In genomic region chr11:74011360-74012071, GRCh38 we compare ENCODE assay signal across 8 cellular contexts. TPM values are rescaled to one million over a fixed set of nuclear protein-coding genes. Genes with fewer than 3 reads are reported as not detected.
DNase-seq lines count a peak whose midpoint lies in the region; ATAC-seq and TF ChIP-seq lines count a peak whose summit lies in the region.

No MANE protein-coding gene starts in this region.

- H3K27ac Mint-ChIP-seq in Calu3 (ENCODE audit: unreplicated experiment): peak overlapping the region; percentile 39
- peak overlapping the region; percentile 100 for H3K27ac Mint-ChIP-seq in T-helper 17 cell

- no peak overlapping the region for H3K27ac ChIP-seq in upper lobe of right lung
- no peak overlapping the region for H3K27ac ChIP-seq in thyroid gland
- H3K27ac ChIP-seq in esophagus squamous epithelium: peak overlapping the region in 1 of 4 donors; percentile 21

- TF ChIP-seq POLR2A in thyroid gland (IDR thresholded peaks at IDR 0.05) (no peak), esophagus squamous epithelium (IDR thresholded peaks at IDR 0.05) (no peak)

- H3K27me3 ChIP-seq in upper lobe of right lung (no peaks in the 10 kb centered on the region), thyroid gland (no peaks in the 10 kb centered on the region), esophagus squamous epithelium (no peaks in the 10 kb centered on the region)

- no peaks in the 10 kb centered on the region for H3K4me1 Mint-ChIP-seq in Calu3 (ENCODE audit: low read depth, unreplicated experiment)
- peaks cover 73% of the 10 kb centered on the region for H3K4me1 Mint-ChIP-seq in T-helper 17 cell

- H3K9me3 ChIP-seq in T-helper 17 cell (ENCODE audit: control insufficient read depth, low read length, poor library complexity, severe bottlenecking) (no peaks in the 10 kb centered on the region), upper lobe of right lung (no peaks in the 10 kb centered on the region), thyroid gland (no peaks in the 10 kb centered on the region), esophagus squamous epithelium (no peaks in the 10 kb centered on the region)

- no TSS peak for BruUV-seq in Calu3 (replicated peaks; lab: Mats Ljungman, UMichigan)

- H3K36me3 Mint-ChIP-seq in Calu3 (ENCODE audit: insufficient read depth, unreplicated experiment) (peaks cover 5% of the 10 kb centered on the region), T-helper 17 cell (ENCODE audit: low read depth) (no peaks in the 10 kb centered on the region)

- H3K27me3 Mint-ChIP-seq in Calu3 (ENCODE audit: unreplicated experiment) (no peaks in the 10 kb centered on the region), T-helper 17 cell (no peaks in the 10 kb centered on the region)

- H3K36me3 ChIP-seq in upper lobe of right lung (no peaks in the 10 kb centered on the region), thyroid gland (no peaks in the 10 kb centered on the region), esophagus squamous epithelium (peaks cover 0 to 23% (median 0%) of the 10 kb centered on the region in 3 donors)

- H3K4me1 ChIP-seq in upper lobe of right lung (no peaks in the 10 kb centered on the region), thyroid gland (peaks cover 3 to 35% of the 10 kb centered on the region in 2 donors), esophagus squamous epithelium (peaks cover 0 to 22% (median 0%) of the 10 kb centered on the region in 3 donors)

- H3K4me3 Mint-ChIP-seq in Calu3 (ENCODE audit: low read depth, unreplicated experiment) (no peak overlapping the region), T-helper 17 cell (peak overlapping the region; percentile 90)

- H3K4me3 ChIP-seq in upper lobe of right lung (no peak overlapping the region), thyroid gland (replicated peaks in 1 of 3) (no peak overlapping the region), esophagus squamous epithelium (no peak overlapping the region)

- intact Hi-C loops in Calu3 (cut with micrococcal nuclease; ENCODE audit: unreplicated experiment): no loop called here
- intact Hi-C loops in upper lobe of right lung (cut with DNase I): no loop called here
- intact Hi-C loops in thyroid gland (cut with DNase I): no loop called here
- intact Hi-C loops in esophagus squamous epithelium (cut with DNase I): no loop called here

- H3K9me3 Mint-ChIP-seq in Calu3 (ENCODE audit: low read depth, unreplicated experiment): no peaks in the 10 kb centered on the region

- ATAC-seq in GM21737 (IDR thresholded peaks at IDR 0.05; ENCODE audit: unreplicated experiment) (peak; percentile 77), T-helper 17 cell (peak; percentile 85), upper lobe of right lung (peak; percentile 19)

- 86 to 87% methylated on average over 8 of the region's 8 CpGs for WGBS in thyroid gland, 2 donors
- WGBS in esophagus squamous epithelium, 2 donors: 70 to 93% methylated on average over 4 to 6 of the region's 8 CpGs

- TF ChIP-seq CTCF in Calu3 (IDR thresholded peaks at IDR 0.05; ENCODE audit: unreplicated experiment) (no peak), upper lobe of right lung (IDR thresholded peaks at IDR 0.05) (no peak), thyroid gland (IDR thresholded peaks at IDR 0.05) (no peak), esophagus squamous epithelium (IDR thresholded peaks at IDR 0.05) (no peak)

- CTCF ChIA-PET in Calu3 (lab: Charles Lee): interaction anchor here (0.7 kb wide), 1 partner anchor 481 kb away, joined by 3 read pairs; no protein-coding TSS in a partner anchor

- no peak for DNase-seq in Calu3
- peak in 1 of 3 donors; percentile 52 for DNase-seq in T-helper 17 cell
- peak; percentile 85 for DNase-seq in fibroblast of peridontal ligament (ENCODE audit: extremely low read depth)
- DNase-seq in upper lobe of right lung: no peak
- DNase-seq in NCI-H524 (lab: John Stamatoyannopoulos, UW): no peak
- no peak for DNase-seq in thyroid gland
- DNase-seq in esophagus squamous epithelium (lab: John Stamatoyannopoulos, UW): no peak

RNA-seq across cellular contexts. Expression of gene UCP3, which starts 2.6 kb away (rescaled TPM):
- 1.9 and 3.4 TPM in 2 replicates for total RNA-seq in Calu3 (2022)
- 1 to 10 TPM; 5.5 to 6.0 TPM for total RNA-seq in T-helper 17 cell
- 2.6 TPM for total RNA-seq in upper lobe of right lung
- total RNA-seq in thyroid gland: 1 to 10 TPM; 3.1 to 3.6 (median 3.4) TPM
- total RNA-seq in esophagus squamous epithelium: 1 to 10 TPM in 1 of 4 donors, under 1 TPM in 2, not detected in 1; 0.53 to 1.5 (median 0.92) TPM

RNA-seq across cellular contexts. Expression of gene UCP2, which starts 28.9 kb away (rescaled TPM):
- total RNA-seq in Calu3 (2022): 14.7 and 16.6 TPM in 2 replicates
- 100 to 1,000 TPM; 701 to 919 TPM for total RNA-seq in T-helper 17 cell
- 56.3 TPM for total RNA-seq in upper lobe of right lung
- 10 to 100 TPM; 41.4 to 97.0 (median 52.5) TPM for total RNA-seq in thyroid gland
- total RNA-seq in esophagus squamous epithelium: 10 to 100 TPM in 1 of 4 donors, 1 to 10 TPM in 3; 4.0 to 26.7 (median 7.1) TPM

Comparison
In these comparisons a context has a peak if more than half of its experiments do, and no peak if none do; other contexts are left out.
1. ATAC-seq: peak in every context shown above with its lines; median percentile 85 in T-helper 17 cell; 77 in GM21737; 19 in upper lobe of right lung.
2. RNA of gene UCP2, which starts 28.9 kb away (total RNA-seq): 701 to 919 TPM in T-helper 17 cell; 41.4 to 97.0 TPM in thyroid gland, 56.3 TPM in upper lobe of right lung (single experiment), 14.7 to 16.6 TPM in Calu3 and 4.0 to 26.7 TPM in esophagus squamous epithelium; every median in the first group is over 4 times any median in the second.